In genomic region chr4:39469429-39470077, GRCh38 we compare ENCODE assay signal across 8 cellular contexts. TPM values are rescaled to one million over a fixed set of nuclear protein-coding genes. Genes with fewer than 3 reads are reported as not detected.
DNase-seq lines count a peak whose midpoint lies in the region; ATAC-seq and TF ChIP-seq lines count a peak whose summit lies in the region.

No MANE protein-coding gene starts in this region.

- intact Hi-C loops in sigmoid colon (cut with DNase I) = loop anchor here (2.0 to 10.0 kb wide), 2 partner anchors 395 to 507 kb away; partner anchors contain the start of gene PDS5A
- intact Hi-C loops in activated T-helper 1 cell treated with anti-CD3 and anti-CD28 coated beads, Interleukin-12 subunit alpha, Interleukin-12 subunit beta, Interleukin-2, Interleukin-4 antibody, amounts not matched to agents 30 ng/mL and 10 ng/mL and 1 ng/mL, durations not matched to agents 14 hours and 24 hours and 36 hours (cut with micrococcal nuclease) = loop anchor here (1.0 to 10.0 kb wide), 5 partner anchors 57 to 1265 kb away; partner anchors contain the start of genes PDS5A, SMIM14 and UGDH

- DNase-seq in ELF-1 (ENCODE audit: low read depth, low spot score) = peak; percentile 48
- DNase-seq in HT1080 (ENCODE audit: low read depth) = peak; percentile 85
- DNase-seq in NOMO-1 (lab: John Stamatoyannopoulos, UW; ENCODE audit: unreplicated experiment in 2 of 2) = peak; percentile 68 to 95
- DNase-seq in astrocyte of the spinal cord (ENCODE audit: low read depth, low spot score) = peak; percentile 90
- DNase-seq in hepatocyte (ENCODE audit: low spot score) = peak; percentile 88
- no peak for DNase-seq in sigmoid colon
- DNase-seq in activated T-helper 1 cell treated with anti-CD3 and anti-CD28 coated beads, Interleukin-12 subunit alpha, Interleukin-12 subunit beta, Interleukin-2, Interleukin-4 antibody, amounts not matched to agents 30 ng/mL and 10 ng/mL and 1 ng/mL, durations not matched to agents 14 hours and 24 hours and 36 hours (ENCODE audit: low spot score) = no peak

- peaks cover 8% of the 10 kb centered on the region for H3K4me1 Mint-ChIP-seq in activated T-helper 1 cell treated with anti-CD3 and anti-CD28 coated beads, Interleukin-12 subunit alpha, Interleukin-12 subunit beta, Interleukin-2, Interleukin-4 antibody, amounts not matched to agents 30 ng/mL and 10 ng/mL and 1 ng/mL, durations not matched to agents 14 hours and 24 hours and 36 hours (ENCODE audit: low read depth)

- H3K36me3 ChIP-seq in hepatocyte (replicated peaks; ENCODE audit: insufficient read depth, low read depth) (no peaks in the 10 kb centered on the region), sigmoid colon (peaks cover 0 to 59% (median 3%) of the 10 kb centered on the region in 4 donors)

- TF ChIP-seq POLR2A in sigmoid colon (IDR thresholded peaks at IDR 0.05) = no peak

- H3K9me2 ChIP-seq in hepatocyte (replicated peaks; ENCODE audit: insufficient read depth) = no peaks in the 10 kb centered on the region

- peaks cover 5% of the 10 kb centered on the region for H3K4me1 ChIP-seq in hepatocyte (ENCODE audit: insufficient read depth)
- peaks cover 0 to 8% (median 0%) of the 10 kb centered on the region in 4 donors for H3K4me1 ChIP-seq in sigmoid colon

- WGBS in hepatocyte (ENCODE audit: low lambda C conversion rate, missing lambda C conversion rate) = 60% methylated on average over 4 of the region's 4 CpGs
- 64 to 67% methylated on average over 4 of the region's 4 CpGs for WGBS in sigmoid colon, 2 donors

- H4K20me1 ChIP-seq in hepatocyte (ENCODE audit: insufficient read depth, poor library complexity, severe bottlenecking) = no peaks in the 10 kb centered on the region

- H3K9me3 ChIP-seq in hepatocyte (ENCODE audit: low read depth) (no peaks in the 10 kb centered on the region), sigmoid colon (no peaks in the 10 kb centered on the region)

- ATAC-seq in GM21360 (IDR thresholded peaks at IDR 0.05; ENCODE audit: unreplicated experiment) = peak; percentile 82

- TF ChIP-seq CTCF in astrocyte of the spinal cord (IDR thresholded peaks at IDR 0.05; ENCODE audit: low read depth, low read length) (peak; percentile 80), hepatocyte (IDR thresholded peaks at IDR 0.05; ENCODE audit: poor library complexity) (peak; percentile 97), sigmoid colon (IDR thresholded peaks at IDR 0.05) (peak; percentile 63 to 85 (median 74))

- in situ Hi-C loops in astrocyte of the spinal cord (cut with HindIII; ENCODE audit: low sequenced_read_pairs) = no loop called here

- H3K4me3 ChIP-seq in astrocyte of the spinal cord (ENCODE audit: low read depth, low read length) (no peak overlapping the region), hepatocyte (no peak overlapping the region), sigmoid colon (no peak overlapping the region)

- peak overlapping the region; percentile 34 for H3K4me2 ChIP-seq in hepatocyte

- no peak for TF ChIP-seq EP300 in sigmoid colon (IDR thresholded peaks at IDR 0.05)

- no peaks in the 10 kb centered on the region for H3K9me3 Mint-ChIP-seq in activated T-helper 1 cell treated with anti-CD3 and anti-CD28 coated beads, Interleukin-12 subunit alpha, Interleukin-12 subunit beta, Interleukin-2, Interleukin-4 antibody, amounts not matched to agents 30 ng/mL and 10 ng/mL and 1 ng/mL, durations not matched to agents 14 hours and 24 hours and 36 hours

- no peak overlapping the region for H3K27ac Mint-ChIP-seq in activated T-helper 1 cell treated with anti-CD3 and anti-CD28 coated beads, Interleukin-12 subunit alpha, Interleukin-12 subunit beta, Interleukin-2, Interleukin-4 antibody, amounts not matched to agents 30 ng/mL and 10 ng/mL and 1 ng/mL, durations not matched to agents 14 hours and 24 hours and 36 hours

- H3K36me3 Mint-ChIP-seq in activated T-helper 1 cell treated with anti-CD3 and anti-CD28 coated beads, Interleukin-12 subunit alpha, Interleukin-12 subunit beta, Interleukin-2, Interleukin-4 antibody, amounts not matched to agents 30 ng/mL and 10 ng/mL and 1 ng/mL, durations not matched to agents 14 hours and 24 hours and 36 hours (ENCODE audit: low read depth) = peaks cover 13% of the 10 kb centered on the region

- no peaks in the 10 kb centered on the region for H3K27me3 Mint-ChIP-seq in activated T-helper 1 cell treated with anti-CD3 and anti-CD28 coated beads, Interleukin-12 subunit alpha, Interleukin-12 subunit beta, Interleukin-2, Interleukin-4 antibody, amounts not matched to agents 30 ng/mL and 10 ng/mL and 1 ng/mL, durations not matched to agents 14 hours and 24 hours and 36 hours (ENCODE audit: insufficient read depth)

- no peak overlapping the region for H3K4me3 Mint-ChIP-seq in activated T-helper 1 cell treated with anti-CD3 and anti-CD28 coated beads, Interleukin-12 subunit alpha, Interleukin-12 subunit beta, Interleukin-2, Interleukin-4 antibody, amounts not matched to agents 30 ng/mL and 10 ng/mL and 1 ng/mL, durations not matched to agents 14 hours and 24 hours and 36 hours

- peak overlapping the region; percentile 48 for H2AFZ ChIP-seq in hepatocyte

- H3K27ac ChIP-seq in hepatocyte (peak overlapping the region; percentile 67), sigmoid colon (peak overlapping the region in 3 of 4 donors; percentile 37 to 59 (median 50))

- H3K79me2 ChIP-seq in hepatocyte = no peaks in the 10 kb centered on the region

- H3K27me3 ChIP-seq in hepatocyte (no peaks in the 10 kb centered on the region), sigmoid colon (no peaks in the 10 kb centered on the region)

RNA-seq across cellular contexts. Expression of gene LIAS, which starts 10.7 kb away (rescaled TPM):
- total RNA-seq in HT1080 (2014; rRNA removed; shearing (Covaris generic)) = 17.4 and 18.4 TPM in 2 replicates
- polyA plus RNA-seq in HT1080 (2015; cell fraction: cytosol; rRNA removed) = 20.2 and 21.9 TPM in 2 replicates
- polyA plus RNA-seq in HT1080 (2015; cell fraction: nucleus; rRNA removed) = 34.1 and 38.4 TPM in 2 replicates
- 10.3 and 12.3 TPM in 2 replicates for total RNA-seq in hepatocyte
- 10.4 and 12.3 TPM in 2 replicates for polyA plus RNA-seq in hepatocyte
- 10 to 100 TPM; 16.1 to 24.8 (median 18.8) TPM for total RNA-seq in sigmoid colon
- 10 to 100 TPM; 20.7 to 24.0 (median 23.4) TPM for polyA plus RNA-seq in sigmoid colon
- 28.6 and 29.7 TPM in 2 replicates for total RNA-seq in activated T-helper 1 cell treated with anti-CD3 and anti-CD28 coated beads, Interleukin-12 subunit alpha, Interleukin-12 subunit beta, Interleukin-2, Interleukin-4 antibody, amounts not matched to agents 30 ng/mL and 10 ng/mL and 1 ng/mL, durations not matched to agents 14 hours and 24 hours and 36 hours

RNA-seq across cellular contexts. Expression of gene RPL9, which starts 10.8 kb away (rescaled TPM):
- total RNA-seq in HT1080 (2014; rRNA removed; shearing (Covaris generic)) = 1,343 and 2,018 TPM in 2 replicates
- polyA plus RNA-seq in HT1080 (2015; cell fraction: cytosol; rRNA removed) = 3,369 and 5,062 TPM in 2 replicates
- polyA plus RNA-seq in HT1080 (2015; cell fraction: nucleus; rRNA removed) = 935 and 1,520 TPM in 2 replicates
- total RNA-seq in hepatocyte = 2,831 and 3,164 TPM in 2 replicates
- polyA plus RNA-seq in hepatocyte = 439 and 475 TPM in 2 replicates
- total RNA-seq in sigmoid colon = over 10,000 TPM in 1 of 4 donors, 1,000 to 10,000 TPM in 3; 4,848 to 14,511 (median 7,301) TPM
- polyA plus RNA-seq in sigmoid colon = 1,000 to 10,000 TPM; 1,915 to 4,730 (median 2,671) TPM
- 1,540 and 1,586 TPM in 2 replicates for total RNA-seq in activated T-helper 1 cell treated with anti-CD3 and anti-CD28 coated beads, Interleukin-12 subunit alpha, Interleukin-12 subunit beta, Interleukin-2, Interleukin-4 antibody, amounts not matched to agents 30 ng/mL and 10 ng/mL and 1 ng/mL, durations not matched to agents 14 hours and 24 hours and 36 hours

RNA-seq across cellular contexts. Expression of gene UGDH, which starts 57.7 kb away (rescaled TPM):
- total RNA-seq in HT1080 (2014; rRNA removed; shearing (Covaris generic)) = 23.5 and 25.1 TPM in 2 replicates
- polyA plus RNA-seq in HT1080 (2015; cell fraction: cytosol; rRNA removed) = 26.8 and 28.2 TPM in 2 replicates
- polyA plus RNA-seq in HT1080 (2015; cell fraction: nucleus; rRNA removed) = 23.3 and 23.6 TPM in 2 replicates
- total RNA-seq in hepatocyte = 337 and 374 TPM in 2 replicates
- polyA plus RNA-seq in hepatocyte = 192 and 223 TPM in 2 replicates
- 10 to 100 TPM; 33.4 to 51.2 (median 43.0) TPM for total RNA-seq in sigmoid colon
- 100 to 1,000 TPM in 1 of 3 donors, 10 to 100 TPM in 2; 53.8 to 140 (median 79.9) TPM for polyA plus RNA-seq in sigmoid colon
- total RNA-seq in activated T-helper 1 cell treated with anti-CD3 and anti-CD28 coated beads, Interleukin-12 subunit alpha, Interleukin-12 subunit beta, Interleukin-2, Interleukin-4 antibody, amounts not matched to agents 30 ng/mL and 10 ng/mL and 1 ng/mL, durations not matched to agents 14 hours and 24 hours and 36 hours = 26.0 and 30.6 TPM in 2 replicates

Comparison
In these comparisons a context has a peak if more than half of its experiments do, and no peak if none do; other contexts are left out.
1. DNase-seq: peak in ELF-1 (single experiment), HT1080 (single experiment), NOMO-1 (2 of 2), astrocyte of the spinal cord (single experiment) and hepatocyte (single experiment); none in sigmoid colon (single experiment) and activated T-helper 1 cell treated with anti-CD3 and anti-CD28 coated beads, Interleukin-12 subunit alpha, Interleukin-12 subunit beta, Interleukin-2, Interleukin-4 antibody, amounts not matched to agents 30 ng/mL and 10 ng/mL and 1 ng/mL, durations not matched to agents 14 hours and 24 hours and 36 hours (single experiment).
2. Peak in every context shown above with its lines, with median percentiles within 50 percentile points of each other: CTCF ChIP-seq.